ENCODE assay signal across 20 cellular contexts in genomic region chr17:35534694-35535093, GRCh38. TPM values are rescaled to one million over a fixed set of nuclear protein-coding genes. Genes with fewer than 3 reads are reported as not detected.
DNase-seq lines count a peak whose midpoint lies in the region; ATAC-seq lines count a peak whose summit lies in the region.
"Had no signal": no experiment of that assay in that cellular context is flagged by ENCODE, and none has a peak within 500 bp of the region (broad histone marks: within the 10 kb centered on the region; RNA-seq: fewer than 3 reads in every experiment).

No MANE protein-coding gene starts in this region.

- intact Hi-C loops in dendritic cell treated with granulocyte-macrophage colony-stimulating factor and Interleukin-4, amounts not matched to agents 40 ng/mL and 50 ng/mL, for 4 days (cut with micrococcal nuclease), result loop anchor here (5.0 to 10.0 kb wide), 2 partner anchors 190 to 213 kb away; no protein-coding TSS in a partner anchor
- intact Hi-C loops in cardiac septum (cut with DNase I), result loop anchor here (5.0 to 10.0 kb wide), 4 partner anchors 102 to 362 kb away; partner anchors contain the start of genes SLFN11, SLFN12 and SLFN5

- H3K27ac Mint-ChIP-seq in activated T-cell treated with anti-CD3 and anti-CD28 coated beads, Interleukin-2, amount 50 U/mL, for 24 hours, result peak overlapping the region; percentile 99
- H3K27ac Mint-ChIP-seq in dendritic cell treated with granulocyte-macrophage colony-stimulating factor and Interleukin-4, amounts not matched to agents 40 ng/mL and 50 ng/mL, for 4 days, result peak overlapping the region; percentile 2
- peak overlapping the region; percentile 38 for H3K27ac Mint-ChIP-seq in stimulated activated memory B cell treated with anti-CD40 and anti-IgM and Interleukin-4, amounts not matched to agents 10 μg/mL and 1 μg/mL and 100 μg/mL, for 72 hours
- H3K27ac Mint-ChIP-seq: neural progenitor cell had no signal

- no peaks in the 10 kb centered on the region for H3K9me3 ChIP-seq in SK-N-MC (ENCODE audit: low read depth, low read length)
- H3K9me3 ChIP-seq: adrenal gland, vagina had no signal

- H3K9me3 Mint-ChIP-seq in activated T-cell treated with anti-CD3 and anti-CD28 coated beads, Interleukin-2, amount 50 U/mL, for 24 hours, result no peaks in the 10 kb centered on the region
- no peaks in the 10 kb centered on the region for H3K9me3 Mint-ChIP-seq in dendritic cell treated with granulocyte-macrophage colony-stimulating factor and Interleukin-4, amounts not matched to agents 40 ng/mL and 50 ng/mL, for 4 days
- H3K9me3 Mint-ChIP-seq in stimulated activated memory B cell treated with anti-CD40 and anti-IgM and Interleukin-4, amounts not matched to agents 10 μg/mL and 1 μg/mL and 100 μg/mL, for 72 hours, result no peaks in the 10 kb centered on the region
- H3K9me3 Mint-ChIP-seq: neural progenitor cell had no signal

- no peak for ATAC-seq in stimulated activated memory B cell treated with anti-CD40 and anti-IgM and Interleukin-4, amounts not matched to agents 10 μg/mL and 1 μg/mL and 100 μg/mL, for 72 hours

- peak overlapping the region; percentile 67; the same call in 1 of the 2 replicates for H3K27ac ChIP-seq in SK-N-MC
- H3K27ac ChIP-seq: adrenal gland, neural progenitor cell, vagina, VCaP had no signal

- H3K9ac ChIP-seq in SK-N-MC (ENCODE audit: insufficient read length), result no peak overlapping the region
- H3K9ac ChIP-seq: neural progenitor cell had no signal

- H3K36me3 ChIP-seq in SK-N-MC (ENCODE audit: insufficient read depth, low read length), result no peaks in the 10 kb centered on the region
- H3K36me3 ChIP-seq: adrenal gland, neural progenitor cell, vagina had no signal

- peaks cover 68% of the 10 kb centered on the region for H3K4me1 Mint-ChIP-seq in activated T-cell treated with anti-CD3 and anti-CD28 coated beads, Interleukin-2, amount 50 U/mL, for 24 hours (ENCODE audit: low read depth)
- peaks cover 50% of the 10 kb centered on the region for H3K4me1 Mint-ChIP-seq in dendritic cell treated with granulocyte-macrophage colony-stimulating factor and Interleukin-4, amounts not matched to agents 40 ng/mL and 50 ng/mL, for 4 days (ENCODE audit: low read depth)
- peaks cover 39% of the 10 kb centered on the region for H3K4me1 Mint-ChIP-seq in stimulated activated memory B cell treated with anti-CD40 and anti-IgM and Interleukin-4, amounts not matched to agents 10 μg/mL and 1 μg/mL and 100 μg/mL, for 72 hours
- H3K4me1 Mint-ChIP-seq: neural progenitor cell had no signal

- no peaks in the 10 kb centered on the region for H3K27me3 Mint-ChIP-seq in activated T-cell treated with anti-CD3 and anti-CD28 coated beads, Interleukin-2, amount 50 U/mL, for 24 hours
- H3K27me3 Mint-ChIP-seq in dendritic cell treated with granulocyte-macrophage colony-stimulating factor and Interleukin-4, amounts not matched to agents 40 ng/mL and 50 ng/mL, for 4 days, result peaks cover 2% of the 10 kb centered on the region
- H3K27me3 Mint-ChIP-seq in stimulated activated memory B cell treated with anti-CD40 and anti-IgM and Interleukin-4, amounts not matched to agents 10 μg/mL and 1 μg/mL and 100 μg/mL, for 72 hours, result no peaks in the 10 kb centered on the region

- H3K4me3 ChIP-seq in SK-N-MC, result no peak overlapping the region
- H3K4me3 ChIP-seq: adrenal gland, neural progenitor cell had no signal

- no peak for DNase-seq in activated T-cell treated with anti-CD3 and anti-CD28 coated beads, Interleukin-2, amount 50 U/mL, for 24 hours
- DNase-seq in activated T-cell treated with anti-CD3 and anti-CD28 coated beads for 4 hours (no peak), SK-N-MC (ENCODE audit: low read depth, low spot score) (no peak), kidney glomerular epithelial cell (lab: John Stamatoyannopoulos, UW) (no peak), cardiac septum (ENCODE audit: low spot score) (no peak)
- no peak for DNase-seq in stimulated activated naive CD4-positive, alpha-beta T cell (lab: John Stamatoyannopoulos, UW)
- DNase-seq: adrenal gland; head of caudate nucleus; NCI-H1436; NCI-H345; NK-92 treated with Interleukin-12 subunit alpha and Interleukin-12 subunit beta, amount 100 ng/mL, for 24 hours; RPMI8226; stimulated activated CD4-positive, alpha-beta T cell treated with anti-CD3 and anti-CD28 coated beads, Interleukin-15, amount 100 ng/mL, for 24 hours had no signal

- H3K36me3 Mint-ChIP-seq in activated T-cell treated with anti-CD3 and anti-CD28 coated beads, Interleukin-2, amount 50 U/mL, for 24 hours (ENCODE audit: low read depth), result peaks cover 41% of the 10 kb centered on the region
- no peaks in the 10 kb centered on the region for H3K36me3 Mint-ChIP-seq in dendritic cell treated with granulocyte-macrophage colony-stimulating factor and Interleukin-4, amounts not matched to agents 40 ng/mL and 50 ng/mL, for 4 days (ENCODE audit: low read depth)
- peaks cover 5% of the 10 kb centered on the region for H3K36me3 Mint-ChIP-seq in stimulated activated memory B cell treated with anti-CD40 and anti-IgM and Interleukin-4, amounts not matched to agents 10 μg/mL and 1 μg/mL and 100 μg/mL, for 72 hours
- H3K36me3 Mint-ChIP-seq: neural progenitor cell had no signal

- H3K4me3 Mint-ChIP-seq in activated T-cell treated with anti-CD3 and anti-CD28 coated beads, Interleukin-2, amount 50 U/mL, for 24 hours, result peak overlapping the region; percentile 92
- no peak overlapping the region for H3K4me3 Mint-ChIP-seq in dendritic cell treated with granulocyte-macrophage colony-stimulating factor and Interleukin-4, amounts not matched to agents 40 ng/mL and 50 ng/mL, for 4 days
- H3K4me3 Mint-ChIP-seq in stimulated activated memory B cell treated with anti-CD40 and anti-IgM and Interleukin-4, amounts not matched to agents 10 μg/mL and 1 μg/mL and 100 μg/mL, for 72 hours, result no peak overlapping the region
- H3K4me3 Mint-ChIP-seq: neural progenitor cell had no signal

RNA-seq across cellular contexts. Expression of gene SLFN12L, which starts 2.8 kb away (rescaled TPM):
- 0.92 TPM for total RNA-seq in cardiac septum

RNA-seq across cellular contexts. Expression of gene SLFN14, which starts 25.9 kb away (rescaled TPM):
- 0.08 TPM for total RNA-seq in cardiac septum
- total RNA-seq: adrenal gland, mesenteric fat pad, renal cortical epithelial cell, vagina had no signal

RNA-seq across cellular contexts. Expression of gene PEX12, which starts 43.7 kb away (rescaled TPM):
- 9.2 TPM for total RNA-seq in cardiac septum

RNA-seq across cellular contexts. Expression of gene AP2B1, which starts 52.4 kb away (rescaled TPM):
- total RNA-seq in cardiac septum, result 137 TPM

Comparison
In these comparisons a context has a peak if more than half of its experiments do, and no peak if none do; other contexts are left out.
1. H3K27ac Mint-ChIP-seq: peak in every context shown above with its lines; median percentile 99 in activated T-cell treated with anti-CD3 and anti-CD28 coated beads, Interleukin-2, amount 50 U/mL, for 24 hours; 38 in stimulated activated memory B cell treated with anti-CD40 and anti-IgM and Interleukin-4, amounts not matched to agents 10 μg/mL and 1 μg/mL and 100 μg/mL, for 72 hours; 2 in dendritic cell treated with granulocyte-macrophage colony-stimulating factor and Interleukin-4, amounts not matched to agents 40 ng/mL and 50 ng/mL, for 4 days.